23 cellular contexts compared by ENCODE assay signal in genomic region chr12:17079251-17079909, GRCh38.
A peak's percentile ranks its signal among the peaks of the same experiment; 100 is the strongest.
DNase-seq lines count a peak whose midpoint lies in the region; ATAC-seq and TF ChIP-seq lines count a peak whose summit lies in the region.
"Had no signal": no experiment of that assay in that cellular context is flagged by ENCODE, and none has a peak within 500 bp of the region (broad histone marks: within the 10 kb centered on the region; RNA-seq: fewer than 3 reads in every experiment).

No MANE protein-coding gene starts in this region.

- H4K91ac ChIP-seq in H9 (ENCODE audit: insufficient read length, low read depth, low read length): no peak overlapping the region

- no peak overlapping the region for H2AK5ac ChIP-seq in H9 (ENCODE audit: insufficient read length, low read length)

- no peak overlapping the region for H2AFZ ChIP-seq in H9 (ENCODE audit: low read length)

- H2BK120ac ChIP-seq in H9 (ENCODE audit: low read depth, low read length, poor library complexity, severe bottlenecking): no peak overlapping the region

- H3K9me3 ChIP-seq in BE2C (no peaks in the 10 kb centered on the region), H9 (ENCODE audit: control insufficient read depth, low read depth, low read length) (no peaks in the 10 kb centered on the region)
- H3K9me3 ChIP-seq: adrenal gland, breast epithelium, thyroid gland had no signal

- H2BK5ac ChIP-seq in H9 (ENCODE audit: insufficient read length, low read length): no peak overlapping the region

- H3K4ac ChIP-seq in H9 (ENCODE audit: low read depth, low read length): no peak overlapping the region

- H3K14ac ChIP-seq in H9 (ENCODE audit: insufficient read depth, low read length): no peak overlapping the region

- H3K4me1 ChIP-seq in BE2C (no peaks in the 10 kb centered on the region), H9 (ENCODE audit: insufficient read depth, low read length) (no peaks in the 10 kb centered on the region; the same call in 1 of the 2 replicates)
- H3K4me1 ChIP-seq: adrenal gland, breast epithelium, foreskin keratinocyte, thyroid gland had no signal

- H3K23me2 ChIP-seq in H9 (ENCODE audit: insufficient read length, low read depth, low read length, poor library complexity, severe bottlenecking): no peaks in the 10 kb centered on the region

- H3K4me3 Mint-ChIP-seq in H9 (no peak overlapping the region), endothelial cell (ENCODE audit: unreplicated experiment) (no peak overlapping the region)
- H3K4me3 Mint-ChIP-seq: dendritic cell treated with granulocyte-macrophage colony-stimulating factor and Interleukin-4, amounts not matched to agents 40 ng/mL and 50 ng/mL, for 4 days; natural killer cell; T-cell had no signal

- no peak overlapping the region for H2BK12ac ChIP-seq in H9 (ENCODE audit: insufficient read length, low read depth, low read length)

- no peak overlapping the region; a peak in 1 of 7 replicates for H3K27ac Mint-ChIP-seq in H9
- no peak overlapping the region for H3K27ac Mint-ChIP-seq in endothelial cell (ENCODE audit: unreplicated experiment)
- H3K27ac Mint-ChIP-seq: dendritic cell treated with granulocyte-macrophage colony-stimulating factor and Interleukin-4, amounts not matched to agents 40 ng/mL and 50 ng/mL, for 4 days; natural killer cell; T-cell had no signal

- ATAC-seq in GM18867 (IDR thresholded peaks at IDR 0.05; ENCODE audit: unreplicated experiment) (no peak), GM18511 (IDR thresholded peaks at IDR 0.05; ENCODE audit: unreplicated experiment) (no peak), GM21786 (IDR thresholded peaks at IDR 0.05; ENCODE audit: unreplicated experiment) (no peak)
- ATAC-seq: foreskin keratinocyte, left cardiac atrium, natural killer cell, T-cell had no signal

- DNase-seq in BE2C (no peak), H9 (no peak), NCI-H748 treated with DMSO at 0.1 percent for 48 hours (lab: John Stamatoyannopoulos, UW) (peak; percentile 30), endothelial cell (ENCODE audit: low spot score) (no peak), Ammon's horn (ENCODE audit: low spot score) (no peak)
- DNase-seq: activated gamma-delta T cell treated with Interleukin-2 at 50 U/mL for 16 hours; adrenal gland; foreskin keratinocyte; HCEC 1CT; left cardiac atrium; natural killer cell; NCI-H1417 treated with DMSO at 0.1 percent for 48 hours; posterior cingulate gyrus; Right ventricle myocardium superior; stimulated activated CD4-positive, alpha-beta T cell treated with anti-CD3 and anti-CD28 coated beads, Interleukin-1b, Interleukin-23, amount 100 ng/mL, for 48 hours; stimulated activated naive CD4-positive, alpha-beta T cell treated with Interleukin-2 at 50 U/mL for 16 hours; T-cell; thyroid gland had no signal

- H3K36me3 Mint-ChIP-seq in H9 (ENCODE audit: insufficient read depth in 1 of 3, low read depth in 3 of 3) (no peaks in the 10 kb centered on the region), endothelial cell (ENCODE audit: low read depth, unreplicated experiment) (no peaks in the 10 kb centered on the region)
- H3K36me3 Mint-ChIP-seq: natural killer cell, T-cell had no signal

- H3T11ph ChIP-seq in H9 (ENCODE audit: low read length): no peak overlapping the region

- H4K20me1 ChIP-seq in H9 (ENCODE audit: control insufficient read depth, insufficient read depth, insufficient read length): no peaks in the 10 kb centered on the region

- 0 out of 2 replicates have a peak, but pooled peaks have one; percentile 6 for TF ChIP-seq CTCF in BE2C (IDR thresholded peaks at IDR 0.05; ENCODE audit: low read depth, low read length)
- peak; percentile 62 for TF ChIP-seq CTCF in H9 (conservative IDR thresholded peaks at IDR 0.05)
- TF ChIP-seq CTCF in endothelial cell (IDR thresholded peaks at IDR 0.05; ENCODE audit: unreplicated experiment): peak; percentile 40

- H3K9ac ChIP-seq in H9 (ENCODE audit: extremely low read depth, insufficient read length, low read length): no peak overlapping the region

- no peak overlapping the region for H3K56ac ChIP-seq in H9 (ENCODE audit: insufficient read length, low read depth, low read length)

- H2BK20ac ChIP-seq in H9 (ENCODE audit: low read depth, low read length, poor library complexity, severe bottlenecking): no peak overlapping the region

- H3K9me3 Mint-ChIP-seq in H9 (peaks cover 0 to 2% of the 10 kb centered on the region in 2 experiments; a peak in 3 of 5 replicates), endothelial cell (ENCODE audit: unreplicated experiment) (no peaks in the 10 kb centered on the region)

- no peaks in the 10 kb centered on the region for H3K79me2 ChIP-seq in H9 (ENCODE audit: insufficient read depth, low read length)

- no peak overlapping the region for H3K18ac ChIP-seq in H9 (ENCODE audit: insufficient read length, low read depth, low read length)

- no peak overlapping the region for H3K27ac ChIP-seq in H9 (ENCODE audit: insufficient read length, low read depth, low read length)
- H3K27ac ChIP-seq: adrenal gland, breast epithelium, foreskin keratinocyte, thyroid gland had no signal

- no peak overlapping the region for H3K4me3 ChIP-seq in BE2C (ENCODE audit: low read depth, low read length)
- H3K4me3 ChIP-seq: adrenal gland, breast epithelium, thyroid gland had no signal

- H4K5ac ChIP-seq in H9 (ENCODE audit: insufficient read length, low read depth, low read length): no peak overlapping the region

- H4K8ac ChIP-seq in H9 (replicated peaks; ENCODE audit: insufficient read length, low read depth, low read length): no peak overlapping the region

- H3K27me3 Mint-ChIP-seq in H9 (ENCODE audit: low read depth) (no peaks in the 10 kb centered on the region), endothelial cell (ENCODE audit: unreplicated experiment) (no peaks in the 10 kb centered on the region)
- H3K27me3 Mint-ChIP-seq: dendritic cell treated with granulocyte-macrophage colony-stimulating factor and Interleukin-4, amounts not matched to agents 40 ng/mL and 50 ng/mL, for 4 days; T-cell had no signal

- no CpG with 5 or more reads among the region's 4 CpGs for WGBS in H9 (ENCODE audit: extremely low coverage, insufficient read length, low lambda C conversion rate)

- no peak overlapping the region for H2BK15ac ChIP-seq in H9 (ENCODE audit: low read depth, low read length)

- H3K27me3 ChIP-seq in BE2C (no peaks in the 10 kb centered on the region), H9 (ENCODE audit: insufficient read depth, low read length) (no peaks in the 10 kb centered on the region)
- H3K27me3 ChIP-seq: adrenal gland, breast epithelium, foreskin keratinocyte, thyroid gland had no signal

- H3K79me1 ChIP-seq in H9 (ENCODE audit: insufficient read depth, low read depth, low read length, poor library complexity, severe bottlenecking): no peaks in the 10 kb centered on the region

- no peak overlapping the region for H3K4me2 ChIP-seq in H9 (ENCODE audit: insufficient read depth, insufficient read length, low read length)

- H3K23ac ChIP-seq in H9 (ENCODE audit: insufficient read length, low read depth, low read length): no peak overlapping the region

- no peaks in the 10 kb centered on the region for H3K36me3 ChIP-seq in BE2C
- H3K36me3 ChIP-seq: adrenal gland, breast epithelium, thyroid gland had no signal

- H3K4me1 Mint-ChIP-seq in H9 (peaks cover 14 to 25% of the 10 kb centered on the region in 2 experiments), endothelial cell (ENCODE audit: unreplicated experiment) (no peaks in the 10 kb centered on the region)
- H3K4me1 Mint-ChIP-seq: natural killer cell, T-cell had no signal

Comparison
In these comparisons a context has a peak if more than half of its experiments do, and no peak if none do; other contexts are left out.
1. CTCF ChIP-seq: peak in every context shown above with its lines; median percentile 62 in H9; 40 in endothelial cell; 6 in BE2C.